In the genomic region with DNA sequence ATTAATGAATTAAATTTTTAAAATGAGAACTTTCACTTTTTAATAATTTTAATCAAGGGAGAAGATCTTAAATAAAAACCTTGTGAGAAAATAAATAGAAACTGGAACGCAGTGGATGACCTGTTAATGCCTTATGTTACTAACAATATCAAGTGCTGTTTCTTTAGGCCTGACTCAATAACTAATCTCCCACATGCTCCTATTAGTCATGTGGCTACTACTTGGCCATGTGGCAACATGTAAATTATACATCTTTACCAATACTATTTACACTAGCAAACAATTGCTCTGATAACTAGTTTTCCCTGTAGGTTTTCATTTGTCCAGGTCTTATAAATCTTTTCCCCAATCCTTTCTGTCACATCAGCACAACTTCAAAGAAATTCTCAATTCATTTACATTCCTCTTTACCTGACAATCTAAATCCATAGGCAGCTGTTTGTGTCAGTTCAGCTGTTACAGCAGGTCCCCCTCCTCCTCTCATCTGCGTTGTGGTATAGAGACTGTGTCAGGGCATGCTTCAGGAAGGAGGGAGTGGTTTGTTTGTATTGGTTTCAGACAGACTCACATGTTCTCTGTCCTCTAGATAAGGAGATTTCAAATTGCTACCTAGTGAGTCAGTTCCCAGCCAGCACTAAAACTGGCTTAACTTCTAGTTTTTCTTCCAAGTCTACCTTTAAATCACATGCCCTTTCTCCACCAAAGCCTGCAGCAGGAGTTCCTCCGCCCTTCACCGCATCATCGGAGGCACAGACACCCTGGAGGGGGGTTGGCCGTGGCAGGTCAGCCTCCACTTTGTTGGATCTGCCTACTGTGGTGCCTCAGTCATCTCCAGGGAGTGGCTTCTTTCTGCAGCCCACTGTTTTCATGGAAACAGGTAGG, we compare ENCODE assay signal across 8 cellular contexts. TPM values are rescaled to one million over a fixed set of nuclear protein-coding genes. Genes with fewer than 3 reads are reported as not detected.
A peak's percentile ranks its signal among the peaks of the same experiment; 100 is the strongest.
DNase-seq lines count a peak whose midpoint lies in the region; ATAC-seq and TF ChIP-seq lines count a peak whose summit lies in the region.

No MANE protein-coding gene starts in this region.

- peak overlapping the region; percentile 79 for H3K27ac ChIP-seq in SJCRH30
- peak overlapping the region; percentile 89 for H3K27ac ChIP-seq in osteoblast (ENCODE audit: low read depth, low read length)

- H3K9me3 ChIP-seq in SJCRH30 (replicated peaks) = no peaks in the 10 kb centered on the region; the same call in 1 of the 2 replicates
- no peaks in the 10 kb centered on the region for H3K9me3 ChIP-seq in osteoblast (ENCODE audit: low read depth, low read length)

- H3K27me3 ChIP-seq in BJ (ENCODE audit: control insufficient read depth, insufficient read depth, low read length) (no peaks in the 10 kb centered on the region), SJCRH30 (no peaks in the 10 kb centered on the region), osteoblast (ENCODE audit: insufficient read depth, low read length) (peaks cover 3% of the 10 kb centered on the region)

- H3K4me2 ChIP-seq in osteoblast (ENCODE audit: insufficient read depth, low read length) = peak overlapping the region; percentile 80

- H3K36me3 ChIP-seq in BJ (ENCODE audit: control insufficient read depth, insufficient read depth, low read length) (no peaks in the 10 kb centered on the region), SJCRH30 (no peaks in the 10 kb centered on the region), osteoblast (ENCODE audit: insufficient read depth, low read length) (no peaks in the 10 kb centered on the region)

- TF ChIP-seq CTCF in BJ (IDR thresholded peaks at IDR 0.05; ENCODE audit: insufficient read depth, low read depth, low read length) (no peak), osteoblast (IDR thresholded peaks at IDR 0.05; ENCODE audit: extremely low read depth, low read depth, low read length) (no peak)

- POLR2A ChIA-PET in BJ (lab: Charles Lee) = no interaction called here

- no peaks in the 10 kb centered on the region for H4K20me1 ChIP-seq in osteoblast (ENCODE audit: insufficient read depth, low read length)

- CTCF ChIA-PET in BJ (lab: Yijun Ruan, JAX) = no interaction called here

- H3K79me2 ChIP-seq in osteoblast (ENCODE audit: insufficient read depth, low read length) = no peaks in the 10 kb centered on the region

- no peak overlapping the region for H3K4me3 ChIP-seq in BJ (ENCODE audit: low read depth, low read length)
- peak overlapping the region; percentile 24 for H3K4me3 ChIP-seq in SJCRH30
- peak overlapping the region; percentile 44 for H3K4me3 ChIP-seq in osteoblast (ENCODE audit: insufficient read depth, low read length)

- peak overlapping the region; percentile 26 for H2AFZ ChIP-seq in osteoblast (ENCODE audit: low read length)

- peaks cover 21% of the 10 kb centered on the region for H3K4me1 ChIP-seq in SJCRH30
- peaks cover 20% of the 10 kb centered on the region for H3K4me1 ChIP-seq in osteoblast (ENCODE audit: insufficient read depth, low read length)

- DNase-seq in BJ (ENCODE audit: low read depth) (peak; percentile 85), SJCRH30 (peak; percentile 84 to 91), dedifferentiated amniotic fluid mesenchymal stem cell (ENCODE audit: extremely low spot score) (peak; percentile 68), osteoblast (ENCODE audit: insufficient read length, low spot score, missing footprints) (peak; percentile 82)

- ATAC-seq in GM19035 (IDR thresholded peaks at IDR 0.05; ENCODE audit: unreplicated experiment) (peak; percentile 90), HG03558 (IDR thresholded peaks at IDR 0.05; ENCODE audit: extremely low read depth, unreplicated experiment) (peak; percentile 78), HG02678 (IDR thresholded peaks at IDR 0.05; ENCODE audit: unreplicated experiment) (no peak), HG03457 (IDR thresholded peaks at IDR 0.05; ENCODE audit: unreplicated experiment) (no peak)

RNA-seq across cellular contexts. Expression of a gene that starts 11.3 kb away (rescaled TPM):
- 4.5 and 5.6 TPM in 2 replicates for polyA plus RNA-seq in BJ (2011; rRNA removed)
- 6.2 and 6.5 TPM in 2 replicates for polyA minus RNA-seq in BJ (2011; rRNA and poly(A)+ RNA removed)
- total RNA-seq in SJCRH30 (2014; rRNA removed; shearing (Covaris generic)) = 13.7 and 15.5 TPM in 2 replicates
- 3.5 and 4.0 TPM in 2 replicates for total RNA-seq in osteoblast

RNA-seq across cellular contexts. Expression of a gene that starts 40.3 kb away (rescaled TPM):
- not detected in 2 replicates for polyA plus RNA-seq in BJ (2011; rRNA removed)
- polyA minus RNA-seq in BJ (2011; rRNA and poly(A)+ RNA removed) = 0.10 TPM in 1 of 2 replicates, not detected in the other
- not detected in 2 replicates for total RNA-seq in SJCRH30 (2014; rRNA removed; shearing (Covaris generic))
- not detected in 2 replicates for total RNA-seq in osteoblast

RNA-seq across cellular contexts. Expression of a gene that starts 58.2 kb away (rescaled TPM):
- polyA plus RNA-seq in BJ (2011; rRNA removed) = not detected in 2 replicates
- not detected in 2 replicates for polyA minus RNA-seq in BJ (2011; rRNA and poly(A)+ RNA removed)
- total RNA-seq in SJCRH30 (2014; rRNA removed; shearing (Covaris generic)) = not detected in 2 replicates
- total RNA-seq in osteoblast = under 0.01 and 0.36 TPM in 2 replicates

Comparison
In these comparisons a context has a peak if more than half of its experiments do, and no peak if none do; other contexts are left out.
1. ATAC-seq: peak in GM19035 (single experiment) and HG03558 (single experiment); none in HG02678 (single experiment) and HG03457 (single experiment).
2. Peak in every context shown above with its lines, with median percentiles within 50 percentile points of each other: DNase-seq.